ENCODE assay signal across 15 cellular contexts in genomic region chr22:28837640-28838039, GRCh38. TPM values are rescaled to one million over a fixed set of nuclear protein-coding genes. Genes with fewer than 3 reads are reported as not detected.
DNase-seq lines count a peak whose midpoint lies in the region; ATAC-seq and TF ChIP-seq lines count a peak whose summit lies in the region.
"Had no signal": no experiment of that assay in that cellular context is flagged by ENCODE, and none has a peak within 500 bp of the region (broad histone marks: within the 10 kb centered on the region; RNA-seq: fewer than 3 reads in every experiment).

No MANE protein-coding gene starts in this region.

- POLR2A ChIA-PET in WTC11 (lab: Charles Lee): no interaction called here

- intact Hi-C loops in upper lobe of right lung (cut with DNase I): no loop called here

- ATAC-seq in GM23338 (peak; percentile 37; the same call in 2 of the 3 replicates), WTC11 (no peak), upper lobe of right lung (no peak)

- H3K27me3 ChIP-seq in BLaER1 (no peaks in the 10 kb centered on the region), GM23338 (ENCODE audit: insufficient read depth) (no peaks in the 10 kb centered on the region), neural progenitor cell (no peaks in the 10 kb centered on the region), upper lobe of right lung (no peaks in the 10 kb centered on the region)

- H3K27ac ChIP-seq in BLaER1 (no peak overlapping the region), GM23338 (ENCODE audit: low read depth) (no peak overlapping the region), neural progenitor cell (no peak overlapping the region), upper lobe of right lung (no peak overlapping the region)
- H3K27ac ChIP-seq: C4-2B had no signal

- H3K36me3 ChIP-seq in BLaER1 (no peaks in the 10 kb centered on the region), GM23338 (ENCODE audit: insufficient read depth) (no peaks in the 10 kb centered on the region), neural progenitor cell (no peaks in the 10 kb centered on the region), upper lobe of right lung (no peaks in the 10 kb centered on the region)
- H3K36me3 ChIP-seq: HAP-1 had no signal

- H4K20me1 ChIP-seq in BLaER1 (no peaks in the 10 kb centered on the region), GM23338 (replicated peaks; ENCODE audit: insufficient read depth) (no peaks in the 10 kb centered on the region), neural progenitor cell (ENCODE audit: low read depth) (no peaks in the 10 kb centered on the region)

- H3K4me2 ChIP-seq in BLaER1: peak overlapping the region; percentile 36
- H3K4me2 ChIP-seq in GM23338: no peak overlapping the region
- no peak overlapping the region for H3K4me2 ChIP-seq in neural progenitor cell

- no peaks in the 10 kb centered on the region for H3K9me2 ChIP-seq in GM23338 (ENCODE audit: insufficient read depth)

- no peak overlapping the region for H2AFZ ChIP-seq in GM23338
- H2AFZ ChIP-seq in neural progenitor cell (replicated peaks): no peak overlapping the region

- H3K4me1 ChIP-seq in BLaER1 (peaks cover 28% of the 10 kb centered on the region), GM23338 (ENCODE audit: insufficient read depth) (no peaks in the 10 kb centered on the region), neural progenitor cell (no peaks in the 10 kb centered on the region), upper lobe of right lung (no peaks in the 10 kb centered on the region)
- H3K4me1 ChIP-seq: HAP-1 had no signal

- H3K9ac ChIP-seq in BLaER1 (no peak overlapping the region), neural progenitor cell (no peak overlapping the region)

- H3K4me3 Mint-ChIP-seq in GM23338: no peak overlapping the region
- H3K4me3 Mint-ChIP-seq in neural progenitor cell: no peak overlapping the region
- no peak overlapping the region for H3K4me3 Mint-ChIP-seq in WTC11
- H3K4me3 Mint-ChIP-seq: CD4-positive, alpha-beta memory T cell had no signal

- TF ChIP-seq CTCF in GM23338 (conservative IDR thresholded peaks at IDR 0.05; ENCODE audit: low read depth in 2 of 2) (no peak), neural progenitor cell (IDR thresholded peaks at IDR 0.05) (no peak), WTC11 (IDR thresholded peaks at IDR 0.05) (no peak), upper lobe of right lung (IDR thresholded peaks at IDR 0.05) (no peak)

- CTCF ChIA-PET in WTC11 (lab: Charles Lee): interaction anchor here (1.0 to 1.3 kb wide), 3 partner anchors 18 to 408 kb away, joined by 3 to 4 read pairs (median 4); no protein-coding TSS in a partner anchor

- no peaks in the 10 kb centered on the region for H3K36me3 Mint-ChIP-seq in GM23338 (ENCODE audit: low read depth)
- H3K36me3 Mint-ChIP-seq in neural progenitor cell: peaks cover 2% of the 10 kb centered on the region
- no peaks in the 10 kb centered on the region for H3K36me3 Mint-ChIP-seq in WTC11

- no peaks in the 10 kb centered on the region; the same call in 2 of the 3 replicates for H3K4me1 Mint-ChIP-seq in GM23338
- H3K4me1 Mint-ChIP-seq in neural progenitor cell: peaks cover 9% of the 10 kb centered on the region
- peaks cover 4% of the 10 kb centered on the region; the same call in 1 of the 2 replicates for H3K4me1 Mint-ChIP-seq in WTC11

- no peaks in the 10 kb centered on the region for H3K79me2 ChIP-seq in GM23338 (replicated peaks; ENCODE audit: insufficient read depth)
- no peaks in the 10 kb centered on the region for H3K79me2 ChIP-seq in neural progenitor cell (ENCODE audit: low read depth)

- no peaks in the 10 kb centered on the region for H3K9me3 ChIP-seq in BLaER1
- no peaks in the 10 kb centered on the region for H3K9me3 ChIP-seq in neural progenitor cell (ENCODE audit: low read depth)
- H3K9me3 ChIP-seq in upper lobe of right lung: no peaks in the 10 kb centered on the region
- H3K9me3 ChIP-seq: HAP-1 had no signal

- no peak for DNase-seq in GM23338 (ENCODE audit: low spot score)
- peak; percentile 81 for DNase-seq in NCI-H69 (lab: John Stamatoyannopoulos, UW)
- peak; percentile 56 for DNase-seq in neural progenitor cell (ENCODE audit: low spot score)
- no peak for DNase-seq in WTC11 (ENCODE audit: low spot score)
- no peak for DNase-seq in upper lobe of right lung
- DNase-seq in activated naive CD4-positive, alpha-beta T cell treated with anti-CD3 and anti-CD28 coated beads, Interleukin-2, amount 50 U/mL, for 16 hours: no peak
- DNase-seq: 8988T; CD4-positive, alpha-beta memory T cell; DMS79; EL; GDM1; GOT3 had no signal

- no peaks in the 10 kb centered on the region for H3K9me3 Mint-ChIP-seq in GM23338
- no peaks in the 10 kb centered on the region for H3K9me3 Mint-ChIP-seq in neural progenitor cell
- H3K9me3 Mint-ChIP-seq in WTC11: no peaks in the 10 kb centered on the region
- H3K9me3 Mint-ChIP-seq: CD4-positive, alpha-beta memory T cell had no signal

- H3F3A ChIP-seq in GM23338 (replicated peaks; ENCODE audit: low read depth) (no peaks in the 10 kb centered on the region; the same call in 1 of the 2 replicates), neural progenitor cell (ENCODE audit: low read depth) (peaks cover 11% of the 10 kb centered on the region)

- H3K27ac Mint-ChIP-seq in GM23338: no peak overlapping the region
- H3K27ac Mint-ChIP-seq in neural progenitor cell: peak overlapping the region; percentile 72
- H3K27ac Mint-ChIP-seq in WTC11: no peak overlapping the region
- H3K27ac Mint-ChIP-seq: CD4-positive, alpha-beta memory T cell had no signal

- no peak overlapping the region for H3K4me3 ChIP-seq in BLaER1
- no peak overlapping the region for H3K4me3 ChIP-seq in GM23338
- no peak overlapping the region for H3K4me3 ChIP-seq in neural progenitor cell
- no peak overlapping the region for H3K4me3 ChIP-seq in upper lobe of right lung
- H3K4me3 ChIP-seq: HAP-1 had no signal

- H3K27me3 Mint-ChIP-seq in GM23338 (ENCODE audit: insufficient read depth, low read depth, poor library complexity) (peaks cover 6% of the 10 kb centered on the region), neural progenitor cell (ENCODE audit: insufficient read depth, low read depth) (peaks cover 5% of the 10 kb centered on the region), WTC11 (ENCODE audit: low read depth) (no peaks in the 10 kb centered on the region)
- H3K27me3 Mint-ChIP-seq: CD4-positive, alpha-beta memory T cell had no signal

TF ChIP-seq in GM23338, 12 proteins besides CTCF, POLR2A, EP300 and RAD21:
- no peak for TF ChIP-seq JUNB (IDR thresholded peaks at IDR 0.05; ENCODE audit: unreplicated experiment)
- no peak for TF ChIP-seq ZNF114 (CRISPR knock-in tag; IDR thresholded peaks at IDR 0.05)
- TF ChIP-seq ZNF331 (CRISPR knock-in tag; IDR thresholded peaks at IDR 0.05; ENCODE audit: low read depth): no peak
- no peak for TF ChIP-seq STAT1 (IDR thresholded peaks at IDR 0.05; ENCODE audit: unreplicated experiment)
- TF ChIP-seq POLR2AphosphoS5 (IDR thresholded peaks at IDR 0.05; ENCODE audit: low read depth): no peak
- TF ChIP-seq NANOG (IDR thresholded peaks at IDR 0.05; ENCODE audit: borderline replicate concordance): no peak
- TF ChIP-seq EZH2phosphoT487 (IDR thresholded peaks at IDR 0.05; ENCODE audit: unreplicated experiment): no peak
- TF ChIP-seq ETS1 (IDR thresholded peaks at IDR 0.05): no peak

TF ChIP-seq in WTC11, 78 proteins besides CTCF, POLR2A, EP300 and RAD21 (continues in another document):
- no peak for TF ChIP-seq ZNF425 (CRISPR knock-in tag; conservative IDR thresholded peaks at IDR 0.05)
- no peak for TF ChIP-seq E2F5 (CRISPR knock-in tag; IDR thresholded peaks at IDR 0.05)
- TF ChIP-seq MLX (CRISPR knock-in tag; IDR thresholded peaks at IDR 0.05): no peak
- TF ChIP-seq ATF1 (CRISPR knock-in tag; IDR thresholded peaks at IDR 0.05): no peak
- TF ChIP-seq SMAD4 (CRISPR knock-in tag; IDR thresholded peaks at IDR 0.05): no peak

RNA-seq across cellular contexts. Expression of gene XBP1, which starts 37.3 kb away (rescaled TPM):
- total RNA-seq in GM23338 (2014; rRNA removed; shearing (Covaris generic)): 163 and 195 TPM in 2 replicates
- 90.0 and 95.1 TPM in 2 replicates for polyA plus RNA-seq in GM23338 (2016; fragmentation: Nextera tagmentation; extraction: Ambion mirVana)
- total RNA-seq in neural progenitor cell (ENCODE audit: low replicate concordance) (72.7 and 73.9 TPM in 2 replicates), WTC11 (2021) (104 to 127 TPM (median 107 TPM) in 3 replicates), upper lobe of right lung (255 TPM)

RNA-seq across cellular contexts. Expression of gene ZNRF3, which starts 45.7 kb away (rescaled TPM):
- 28.9 and 32.2 TPM in 2 replicates for total RNA-seq in GM23338 (2014; rRNA removed; shearing (Covaris generic))
- polyA plus RNA-seq in GM23338 (2016; fragmentation: Nextera tagmentation; extraction: Ambion mirVana): 11.1 and 12.3 TPM in 2 replicates
- total RNA-seq in neural progenitor cell (ENCODE audit: low replicate concordance) (4.1 and 12.0 TPM in 2 replicates), WTC11 (2021) (20.6 to 25.4 TPM (median 21.6 TPM) in 3 replicates), upper lobe of right lung (15.8 TPM)

Comparison
In these comparisons a context has a peak if more than half of its experiments do, and no peak if none do; other contexts are left out.
1. DNase-seq: peak in NCI-H69 (single experiment) and neural progenitor cell (single experiment); none in GM23338 (single experiment), WTC11 (single experiment), upper lobe of right lung (single experiment) and activated naive CD4-positive, alpha-beta T cell treated with anti-CD3 and anti-CD28 coated beads, Interleukin-2, amount 50 U/mL, for 16 hours (single experiment).